In genomic region chr13:70817571-70817970, GRCh38 we compare ENCODE assay signal across 21 cellular contexts.
"Had no signal": no experiment of that assay in that cellular context is flagged by ENCODE, and none has a peak within 500 bp of the region (broad histone marks: within the 10 kb centered on the region; RNA-seq: fewer than 3 reads in every experiment).

No MANE protein-coding gene starts in this region.

- ATAC-seq: heart right ventricle; left colon; naive thymus-derived CD8-positive, alpha-beta T cell; stimulated activated naive CD8-positive, alpha-beta T cell treated with anti-CD3 and anti-CD28 coated beads, Interleukin-15, Interleukin-2, amounts not matched to agents 100 U/mL and 50 U/mL, for 24 hours; upper lobe of right lung; WTC11 had no signal

- H3K4me3 Mint-ChIP-seq: activated naive CD8-positive, alpha-beta T cell treated with anti-CD3 and anti-CD28 coated beads for 36 hours; central memory CD8-positive, alpha-beta T cell; naive thymus-derived CD8-positive, alpha-beta T cell; neural progenitor cell; WTC11 had no signal

- H3K9ac ChIP-seq: neural progenitor cell had no signal

- H3K27me3 Mint-ChIP-seq: activated naive CD8-positive, alpha-beta T cell treated with anti-CD3 and anti-CD28 coated beads for 36 hours; central memory CD8-positive, alpha-beta T cell; naive thymus-derived CD8-positive, alpha-beta T cell; progenitor cell of endocrine pancreas had no signal

- H3K4me1 Mint-ChIP-seq: activated naive CD8-positive, alpha-beta T cell treated with anti-CD3 and anti-CD28 coated beads for 36 hours; central memory CD8-positive, alpha-beta T cell; naive thymus-derived CD8-positive, alpha-beta T cell; neural progenitor cell had no signal

- DNase-seq: activated CD4-positive, alpha-beta T cell treated with anti-CD3 and anti-CD28 coated beads, Interleukin-2, amount 50 U/mL, for 4 hours; activated naive CD4-positive, alpha-beta T cell treated with Interleukin-2 at 50 U/mL for 16 hours; activated naive CD8-positive, alpha-beta T cell treated with anti-CD3 and anti-CD28 coated beads for 36 hours; activated T-cell treated with anti-CD3 and anti-CD28 coated beads, Interleukin-2, amount 50 U/mL, for 48 hours; amygdala; colonic mucosa; esophagus squamous epithelium; heart right ventricle; left colon; naive thymus-derived CD8-positive, alpha-beta T cell; retina; sigmoid colon; spleen; stimulated activated CD4-positive, alpha-beta T cell treated with anti-CD3 and anti-CD28 coated beads, Interleukin-4, amount 100 ng/mL, for 1 hour; stimulated activated naive CD8-positive, alpha-beta T cell treated with anti-CD3 and anti-CD28 coated beads, Interleukin-15, Interleukin-2, amounts not matched to agents 100 U/mL and 50 U/mL, for 24 hours; T-helper 1 cell; upper lobe of right lung had no signal

- H2AFZ ChIP-seq: neural progenitor cell had no signal

- H3K4me1 ChIP-seq: colonic mucosa, esophagus squamous epithelium, heart right ventricle, neural progenitor cell, sigmoid colon, spleen, upper lobe of right lung had no signal

- H3K27ac Mint-ChIP-seq: activated naive CD8-positive, alpha-beta T cell treated with anti-CD3 and anti-CD28 coated beads for 36 hours; naive thymus-derived CD8-positive, alpha-beta T cell; neural progenitor cell; progenitor cell of endocrine pancreas; WTC11 had no signal

- H3K27ac ChIP-seq: colonic mucosa, esophagus squamous epithelium, heart right ventricle, neural progenitor cell, sigmoid colon, spleen, upper lobe of right lung had no signal

- H3K36me3 ChIP-seq: colonic mucosa, esophagus squamous epithelium, heart right ventricle, neural progenitor cell, sigmoid colon, spleen, upper lobe of right lung had no signal

- H3K9me3 Mint-ChIP-seq: activated naive CD8-positive, alpha-beta T cell treated with anti-CD3 and anti-CD28 coated beads for 36 hours; neural progenitor cell had no signal

- H3K9me3 ChIP-seq: colonic mucosa, esophagus squamous epithelium, heart right ventricle, sigmoid colon, upper lobe of right lung had no signal

- H3K27me3 ChIP-seq: colonic mucosa, esophagus squamous epithelium, heart right ventricle, neural progenitor cell, sigmoid colon, spleen, upper lobe of right lung had no signal

- H3K4me2 ChIP-seq: neural progenitor cell had no signal

- H3K4me3 ChIP-seq: colonic mucosa, esophagus squamous epithelium, heart right ventricle, neural progenitor cell, sigmoid colon, spleen, upper lobe of right lung had no signal

- H3K36me3 Mint-ChIP-seq: activated naive CD8-positive, alpha-beta T cell treated with anti-CD3 and anti-CD28 coated beads for 36 hours; naive thymus-derived CD8-positive, alpha-beta T cell; neural progenitor cell; WTC11 had no signal
